Comparison of ENCODE assay signal across 16 cellular contexts in genomic region chr18:14976736-14977430, GRCh38.
DNase-seq lines count a peak whose midpoint lies in the region; TF ChIP-seq lines count a peak whose summit lies in the region.
"Had no signal": no experiment of that assay in that cellular context is flagged by ENCODE, and none has a peak within 500 bp of the region (broad histone marks: within the 10 kb centered on the region; RNA-seq: fewer than 3 reads in every experiment).

No MANE protein-coding gene starts in this region.

- in situ Hi-C loops in G401 (cut with HindIII; ENCODE audit: low sequenced_read_pairs): no loop called here

- CTCF ChIA-PET in AG04449 (lab: Yijun Ruan, JAX) (no interaction called here), HEK293 (lab: Yijun Ruan, JAX) (interaction anchor here (0.8 to 1.3 kb wide), 3 partner anchors 13 to 50 kb away, joined by 3 to 5 read pairs (median 3); no protein-coding TSS in a partner anchor), SK-N-SH (lab: Yijun Ruan, JAX) (no interaction called here)

- no peak for TF ChIP-seq RAD21 in SK-N-SH (IDR thresholded peaks at IDR 0.05; ENCODE audit: low read length)

- H3K79me2 ChIP-seq in SK-N-SH (ENCODE audit: insufficient read depth): no peaks in the 10 kb centered on the region

- DNase-seq in AG04449 (ENCODE audit: low read depth, low spot score) (no peak), SK-N-SH (no peak), fibroblast of peridontal ligament (ENCODE audit: extremely low read depth) (peak; percentile 71), NCI-H2196 (lab: John Stamatoyannopoulos, UW; ENCODE audit: unreplicated experiment) (no peak), SHP77 (lab: John Stamatoyannopoulos, UW) (no peak), G401 (ENCODE audit: low spot score) (no peak), NCI-H510A (lab: John Stamatoyannopoulos, UW) (no peak)
- DNase-seq: activated CD8-positive, alpha-beta T cell treated with anti-CD3 and anti-CD28 coated beads for 36 hours; immature natural killer cell; NCI-H1105; NCI-H446 treated with DMSO at 0.1 percent for 48 hours; pancreas; stimulated activated CD4-positive, alpha-beta T cell treated with anti-CD3 and anti-CD28 coated beads, Interleukin-12 subunit alpha, Interleukin-12 subunit beta, amount 100 ng/mL, for 4 hours; testis had no signal

- H3K36me3 ChIP-seq in HEK293 (ENCODE audit: control insufficient read depth in 2 of 2, insufficient read depth in 1 of 2, low read length in 2 of 2): no peaks in the 10 kb centered on the region
- H3K36me3 ChIP-seq in SK-N-SH (replicated peaks in 1 of 2; ENCODE audit: control insufficient read depth in 1 of 2, insufficient read depth in 2 of 2, low read length in 1 of 2): no peaks in the 10 kb centered on the region
- H3K36me3 ChIP-seq: pancreas had no signal

- H4K20me1 ChIP-seq in SK-N-SH (ENCODE audit: insufficient read depth): no peaks in the 10 kb centered on the region

- H3F3A ChIP-seq in SK-N-SH (replicated peaks; ENCODE audit: insufficient read depth): peaks cover 3% of the 10 kb centered on the region

- H3K27me3 ChIP-seq in SK-N-SH (ENCODE audit: insufficient read depth): no peaks in the 10 kb centered on the region
- H3K27me3 ChIP-seq: pancreas, testis had no signal

- POLR2A ChIA-PET in AG04449 (lab: Yijun Ruan, JAX) (no interaction called here), HEK293 (lab: Yijun Ruan, JAX) (no interaction called here), SK-N-SH (lab: Yijun Ruan, JAX) (no interaction called here)

- no peak overlapping the region for H3K9ac ChIP-seq in SK-N-SH

- peak; percentile 14 for TF ChIP-seq CTCF in AG04449 (IDR thresholded peaks at IDR 0.05; ENCODE audit: insufficient read depth, low read length, missing control alignments)
- TF ChIP-seq CTCF in HEK293 (tag by site-specific recombination; IDR thresholded peaks at IDR 0.05): no peak
- peak; percentile 51 for TF ChIP-seq CTCF in SK-N-SH (IDR thresholded peaks at IDR 0.05)

- peak overlapping the region; percentile 56 for H3K4me2 ChIP-seq in SK-N-SH

- no peak overlapping the region for H3K4me3 ChIP-seq in AG04449 (ENCODE audit: low read depth, low read length)
- H3K4me3 ChIP-seq in HEK293 (ENCODE audit: low read depth, low read length): no peak overlapping the region
- H3K4me3 ChIP-seq in SK-N-SH (ENCODE audit: low read depth in 2 of 2, low read length in 1 of 2): no peak overlapping the region
- H3K4me3 ChIP-seq: GM12878, pancreas, testis had no signal

- peak overlapping the region; percentile 67; the same call in 1 of the 2 replicates for H2AFZ ChIP-seq in SK-N-SH (ENCODE audit: low read depth)

- H3K4me1 ChIP-seq in HEK293 (ENCODE audit: control insufficient read depth, insufficient read depth, low read length) (no peaks in the 10 kb centered on the region), SK-N-SH (ENCODE audit: control insufficient read depth in 1 of 2, insufficient read depth in 2 of 2, low read depth in 1 of 2, low read length in 1 of 2) (peaks cover 0 to 18% of the 10 kb centered on the region in 2 experiments; a peak in 2 of 4 replicates)
- H3K4me1 ChIP-seq: pancreas, testis had no signal

- H3K27ac ChIP-seq in HEK293 (ENCODE audit: extremely low read depth, low read depth, low read length) (no peak overlapping the region), SK-N-SH (ENCODE audit: low read depth in 2 of 2, low read length in 1 of 2) (no peak overlapping the region)
- H3K27ac ChIP-seq: pancreas, testis had no signal

- WGBS in SK-N-SH (ENCODE audit: low lambda C conversion rate): under 1% methylated on average over 10 of the region's 10 CpGs

- H3K9me2 ChIP-seq in SK-N-SH: no peaks in the 10 kb centered on the region

- TF ChIP-seq EP300 in SK-N-SH (IDR thresholded peaks at IDR 0.05; ENCODE audit: borderline replicate concordance in 1 of 2, low read depth in 1 of 2, low read length in 1 of 2): no peak

- H3K9me3 ChIP-seq in HEK293 (ENCODE audit: control insufficient read depth, insufficient read depth, low read depth, low read length) (no peaks in the 10 kb centered on the region), SK-N-SH (no peaks in the 10 kb centered on the region)
- H3K9me3 ChIP-seq: pancreas, testis had no signal

TF ChIP-seq in HEK293, 187 proteins besides CTCF, POLR2A, EP300 and RAD21 (continues in another document):
- no peak for TF ChIP-seq ZSCAN5A (tag by site-specific recombination; IDR thresholded peaks at IDR 0.05)
- TF ChIP-seq ZFHX2 (tag by site-specific recombination; conservative IDR thresholded peaks at IDR 0.05): 0 out of 2 replicates have a peak, but pooled peaks have one; percentile 12
- no peak for TF ChIP-seq ZNF292 (tag by site-specific recombination; IDR thresholded peaks at IDR 0.05; ENCODE audit: borderline replicate concordance, low read depth)
- no peak for TF ChIP-seq ZNF555 (tag by site-specific recombination; conservative IDR thresholded peaks at IDR 0.05)
- 0 out of 2 replicates have a peak, but pooled peaks have one; percentile 18 for TF ChIP-seq SP3 (tag by site-specific recombination; IDR thresholded peaks at IDR 0.05)
- TF ChIP-seq ZNF341 (tag by site-specific recombination; IDR thresholded peaks at IDR 0.05; ENCODE audit: low read depth): peak; percentile 60
- no peak for TF ChIP-seq ZNF596 (tag by site-specific recombination; IDR thresholded peaks at IDR 0.05)

TF ChIP-seq in SK-N-SH, 30 proteins besides CTCF, POLR2A, EP300 and RAD21:
- TF ChIP-seq FOXJ3 (CRISPR knock-in tag; IDR thresholded peaks at IDR 0.05) (no peak), FOSL2 (IDR thresholded peaks at IDR 0.05; ENCODE audit: borderline replicate concordance, low read depth) (peak; percentile 77), RFX5 (IDR thresholded peaks at IDR 0.05; ENCODE audit: low read length) (no peak), IRF3 (IDR thresholded peaks at IDR 0.05; ENCODE audit: low read depth, low read length) (no peak), RXRA (IDR thresholded peaks at IDR 0.05; ENCODE audit: borderline replicate concordance, low read depth) (no peak), TCF12 (IDR thresholded peaks at IDR 0.05) (0 out of 2 replicates have a peak, but pooled peaks have one; percentile 18), PBX3 (IDR thresholded peaks at IDR 0.05) (no peak), TAF1 (IDR thresholded peaks at IDR 0.05; ENCODE audit: borderline replicate concordance, low read depth, low read length) (no peak), SMC3 (IDR thresholded peaks at IDR 0.05; ENCODE audit: low read depth, low read length) (no peak), YY1 (IDR thresholded peaks at IDR 0.05; ENCODE audit: low read depth) (no peak), ELF1 (IDR thresholded peaks at IDR 0.05) (no peak), RCOR1 (IDR thresholded peaks at IDR 0.05; ENCODE audit: low read length) (no peak), ZBTB33 (IDR thresholded peaks at IDR 0.05; ENCODE audit: borderline replicate concordance, low read depth) (no peak), NFIC (IDR thresholded peaks at IDR 0.05; ENCODE audit: borderline replicate concordance) (no peak), JUND (IDR thresholded peaks at IDR 0.05) (peak; percentile 50; the same call in 1 of the 2 replicates)
TF ChIP-seq in SK-N-SH: peak in this region for 3.
